In genomic region chr14:78714722-78715121, GRCh38 we compare ENCODE assay signal across 23 cellular contexts.
"Had no signal": no experiment of that assay in that cellular context is flagged by ENCODE, and none has a peak within 500 bp of the region (broad histone marks: within the 10 kb centered on the region; RNA-seq: fewer than 3 reads in every experiment).

No MANE protein-coding gene starts in this region.

- H3K4me1 ChIP-seq: colonic mucosa, esophagus muscularis mucosa, esophagus squamous epithelium, foreskin keratinocyte, gastrocnemius medialis, gastroesophageal sphincter, heart left ventricle, heart right ventricle had no signal

- H3K27ac ChIP-seq: colonic mucosa, coronary artery, dorsolateral prefrontal cortex, epithelial cell of prostate, esophagus muscularis mucosa, esophagus squamous epithelium, foreskin keratinocyte, gastrocnemius medialis, gastroesophageal sphincter, heart left ventricle, heart right ventricle had no signal

- H3K4me3 ChIP-seq: colonic mucosa, coronary artery, dorsolateral prefrontal cortex, esophagus muscularis mucosa, esophagus squamous epithelium, gastrocnemius medialis, gastroesophageal sphincter, heart left ventricle, heart right ventricle had no signal

- H3K36me3 ChIP-seq: colonic mucosa, esophagus muscularis mucosa, esophagus squamous epithelium, gastrocnemius medialis, gastroesophageal sphincter, heart left ventricle, heart right ventricle had no signal

- DNase-seq: colonic mucosa; cortex of kidney; dermis blood vessel endothelial cell; dorsolateral prefrontal cortex; effector CD4-positive, alpha-beta T cell; effector CD8-positive, alpha-beta T cell; effector memory CD4-positive, alpha-beta T cell; effector memory CD8-positive, alpha-beta T cell; endodermal cell; erythroblast; esophagus squamous epithelium; foreskin fibroblast; foreskin keratinocyte; foreskin melanocyte; gastrocnemius medialis; glutamatergic neuron; head of caudate nucleus; heart left ventricle; heart right ventricle had no signal

- H3K27me3 ChIP-seq: colonic mucosa, dorsolateral prefrontal cortex, esophagus muscularis mucosa, esophagus squamous epithelium, foreskin keratinocyte, gastrocnemius medialis, gastroesophageal sphincter, heart left ventricle, heart right ventricle had no signal
